In genomic region chr10:126187399-126187798, GRCh38 we compare ENCODE assay signal across 1 cellular context.
TF ChIP-seq lines count a peak whose summit lies in the region.

No MANE protein-coding gene starts in this region.

TF ChIP-seq in GM23338, 12 proteins besides CTCF, POLR2A, EP300 and RAD21 (continued from another document):
- TF ChIP-seq ZNF462 (CRISPR knock-in tag; IDR thresholded peaks at IDR 0.05) (no peak), POLR2AphosphoS5 (IDR thresholded peaks at IDR 0.05; ENCODE audit: low read depth) (no peak), REST (IDR thresholded peaks at IDR 0.05; ENCODE audit: unreplicated experiment) (no peak), STAT1 (IDR thresholded peaks at IDR 0.05; ENCODE audit: unreplicated experiment) (no peak), JUNB (IDR thresholded peaks at IDR 0.05; ENCODE audit: unreplicated experiment) (no peak), NANOG (IDR thresholded peaks at IDR 0.05; ENCODE audit: borderline replicate concordance) (no peak), EZH2phosphoT487 (IDR thresholded peaks at IDR 0.05; ENCODE audit: unreplicated experiment) (no peak), ZNF114 (CRISPR knock-in tag; IDR thresholded peaks at IDR 0.05) (no peak), ZNF331 (CRISPR knock-in tag; IDR thresholded peaks at IDR 0.05; ENCODE audit: low read depth) (no peak), EZH2 (IDR thresholded peaks at IDR 0.05; ENCODE audit: low read depth, unreplicated experiment) (no peak)
